In genomic region chr22:24526191-24526590, GRCh38 we compare ENCODE assay signal across 1 cellular context.
TF ChIP-seq lines count a peak whose summit lies in the region.

No MANE protein-coding gene starts in this region.

TF ChIP-seq in IMR-90, 13 proteins besides CTCF, POLR2A, EP300 and RAD21 (continued from another document):
- TF ChIP-seq CEBPB (IDR thresholded peaks at IDR 0.05; ENCODE audit: low read depth, low read length): no peak
- no peak for TF ChIP-seq MAZ (IDR thresholded peaks at IDR 0.05; ENCODE audit: borderline replicate concordance, low read depth, low read length)
TF ChIP-seq in IMR-90: peak in this region for 0.
